In genomic region chr17:3796822-3797170, GRCh38 we compare ENCODE assay signal across 12 cellular contexts. TPM values are rescaled to one million over a fixed set of nuclear protein-coding genes. Genes with fewer than 3 reads are reported as not detected.
DNase-seq lines count a peak whose midpoint lies in the region; ATAC-seq, FAIRE-seq and TF ChIP-seq lines count a peak whose summit lies in the region.
"Had no signal": no experiment of that assay in that cellular context is flagged by ENCODE, and none has a peak within 500 bp of the region (broad histone marks: within the 10 kb centered on the region; RNA-seq: fewer than 3 reads in every experiment).

No MANE protein-coding gene starts in this region.

- peak; percentile 36 for DNase-seq in GM19239 (ENCODE audit: insufficient read length, low spot score)
- no peak for DNase-seq in activated naive CD8-positive, alpha-beta T cell treated with anti-CD3 and anti-CD28 coated beads for 36 hours
- DNase-seq in Caco-2 = no peak
- DNase-seq in SKM-1 (lab: John Stamatoyannopoulos, UW; ENCODE audit: unreplicated experiment) = no peak
- no peak for DNase-seq in OCI-M2 (lab: John Stamatoyannopoulos, UW; ENCODE audit: unreplicated experiment)
- DNase-seq in cerebellum (ENCODE audit: low spot score) = no peak
- DNase-seq: heart left ventricle, naive B cell, NCI-H82 had no signal

- H3K9me3 ChIP-seq in DOHH2 (ENCODE audit: control insufficient read depth, insufficient read depth, low read length) (no peaks in the 10 kb centered on the region), Caco-2 (no peaks in the 10 kb centered on the region)
- H3K9me3 ChIP-seq: HAP-1, heart left ventricle had no signal

- peak overlapping the region; percentile 55 for H3K27ac Mint-ChIP-seq in activated naive CD8-positive, alpha-beta T cell treated with anti-CD3 and anti-CD28 coated beads for 36 hours
- H3K27ac Mint-ChIP-seq in Caco-2 (ENCODE audit: unreplicated experiment) = no peak overlapping the region

- H3K27ac ChIP-seq in DOHH2 (ENCODE audit: low read depth, low read length) = peak overlapping the region; percentile 43
- H3K27ac ChIP-seq: heart left ventricle had no signal

- H3K27me3 Mint-ChIP-seq in activated naive CD8-positive, alpha-beta T cell treated with anti-CD3 and anti-CD28 coated beads for 36 hours = peaks cover 7% of the 10 kb centered on the region
- H3K27me3 Mint-ChIP-seq in Caco-2 (ENCODE audit: insufficient read depth, unreplicated experiment) = no peaks in the 10 kb centered on the region
- H3K27me3 Mint-ChIP-seq: naive B cell had no signal

- FAIRE-seq in GM19239 (lab: Jason Lieb, UNC) = peak; percentile 4

- H3K27me3 ChIP-seq in DOHH2 (ENCODE audit: control insufficient read depth, low read length) (no peaks in the 10 kb centered on the region), Caco-2 (replicated peaks; ENCODE audit: control insufficient read depth, insufficient read depth, low read length) (no peaks in the 10 kb centered on the region)
- H3K27me3 ChIP-seq: heart left ventricle had no signal

- H3K4me3 Mint-ChIP-seq in activated naive CD8-positive, alpha-beta T cell treated with anti-CD3 and anti-CD28 coated beads for 36 hours = no peak overlapping the region
- no peak overlapping the region for H3K4me3 Mint-ChIP-seq in Caco-2 (ENCODE audit: unreplicated experiment)

- peak; percentile 28 for ATAC-seq in HG03039 (IDR thresholded peaks at IDR 0.05; ENCODE audit: unreplicated experiment)

- no peak for TF ChIP-seq CTCF in DOHH2 (IDR thresholded peaks at IDR 0.05; ENCODE audit: low read depth, low read length, poor library complexity, severe bottlenecking)
- TF ChIP-seq CTCF in Caco-2 (IDR thresholded peaks at IDR 0.05; ENCODE audit: insufficient read depth in 1 of 2, low read depth in 1 of 2, low read length in 1 of 2, severe bottlenecking in 1 of 2, unreplicated experiment in 1 of 2) = no peak

- peaks cover 60% of the 10 kb centered on the region for H3K4me1 ChIP-seq in DOHH2 (ENCODE audit: control insufficient read depth, low read length)
- no peaks in the 10 kb centered on the region for H3K4me1 ChIP-seq in Caco-2
- H3K4me1 ChIP-seq: HAP-1 had no signal

- H3F3A ChIP-seq in DOHH2 (ENCODE audit: control insufficient read depth, insufficient read depth) = peaks cover 6% of the 10 kb centered on the region; the same call in 1 of the 2 replicates

- no peaks in the 10 kb centered on the region for H3K9me3 Mint-ChIP-seq in activated naive CD8-positive, alpha-beta T cell treated with anti-CD3 and anti-CD28 coated beads for 36 hours
- H3K9me3 Mint-ChIP-seq in Caco-2 (ENCODE audit: unreplicated experiment) = no peaks in the 10 kb centered on the region
- H3K9me3 Mint-ChIP-seq: naive B cell had no signal

- no peaks in the 10 kb centered on the region for H3K36me3 Mint-ChIP-seq in activated naive CD8-positive, alpha-beta T cell treated with anti-CD3 and anti-CD28 coated beads for 36 hours
- no peaks in the 10 kb centered on the region for H3K36me3 Mint-ChIP-seq in Caco-2 (ENCODE audit: insufficient read depth, unreplicated experiment)
- H3K36me3 Mint-ChIP-seq: naive B cell had no signal

- H3K4me2 ChIP-seq in DOHH2 (ENCODE audit: low read length) = peak overlapping the region; percentile 59

- no TSS peak for BruUV-seq in Caco-2 (replicated peaks; lab: Mats Ljungman, UMichigan)

- CTCF ChIA-PET in Caco-2 (lab: Charles Lee) = no interaction called here

- no peaks in the 10 kb centered on the region for H4K20me1 ChIP-seq in DOHH2 (ENCODE audit: control insufficient read depth, insufficient read depth, low read depth, low read length)

- intact Hi-C loops in Caco-2 (cut with micrococcal nuclease; ENCODE audit: unreplicated experiment) = no loop called here

- H3K79me2 ChIP-seq in DOHH2 (ENCODE audit: control insufficient read depth, low read length) = no peaks in the 10 kb centered on the region

- POLR2A ChIA-PET in Caco-2 (lab: Charles Lee) = no interaction called here

- H3K4me1 Mint-ChIP-seq in activated naive CD8-positive, alpha-beta T cell treated with anti-CD3 and anti-CD28 coated beads for 36 hours = peaks cover 31% of the 10 kb centered on the region
- H3K4me1 Mint-ChIP-seq in Caco-2 (ENCODE audit: low read depth, unreplicated experiment) = no peaks in the 10 kb centered on the region

- H3K36me3 ChIP-seq in DOHH2 (ENCODE audit: control insufficient read depth, low read length) (no peaks in the 10 kb centered on the region), Caco-2 (ENCODE audit: control insufficient read depth, insufficient read depth, low read length) (no peaks in the 10 kb centered on the region)
- H3K36me3 ChIP-seq: HAP-1 had no signal

- no peaks in the 10 kb centered on the region for H3K9me2 ChIP-seq in DOHH2 (replicated peaks; ENCODE audit: control insufficient read depth, low read length)

- H3K4me3 ChIP-seq in DOHH2 (ENCODE audit: low read length) (no peak overlapping the region), Caco-2 (ENCODE audit: low read depth, low read length) (no peak overlapping the region)
- H3K4me3 ChIP-seq: HAP-1, heart left ventricle had no signal

RNA-seq across cellular contexts. Expression of gene ITGAE, which starts 4.2 kb away (rescaled TPM):
- total RNA-seq in activated naive CD8-positive, alpha-beta T cell treated with anti-CD3 and anti-CD28 coated beads for 36 hours = 10 to 100 TPM; 24.9 to 29.8 TPM
- total RNA-seq in Caco-2 (2022) = 12.5 and 12.8 TPM in 2 replicates
- 12.1 TPM for total RNA-seq in cerebellum

RNA-seq across cellular contexts. Expression of gene NCBP3, which starts 49.2 kb away (rescaled TPM):
- total RNA-seq in activated naive CD8-positive, alpha-beta T cell treated with anti-CD3 and anti-CD28 coated beads for 36 hours = 10 to 100 TPM; 39.9 to 41.1 TPM
- total RNA-seq in Caco-2 (2022) (28.4 and 32.8 TPM in 2 replicates), cerebellum (49.2 TPM)
